In the genomic region with DNA sequence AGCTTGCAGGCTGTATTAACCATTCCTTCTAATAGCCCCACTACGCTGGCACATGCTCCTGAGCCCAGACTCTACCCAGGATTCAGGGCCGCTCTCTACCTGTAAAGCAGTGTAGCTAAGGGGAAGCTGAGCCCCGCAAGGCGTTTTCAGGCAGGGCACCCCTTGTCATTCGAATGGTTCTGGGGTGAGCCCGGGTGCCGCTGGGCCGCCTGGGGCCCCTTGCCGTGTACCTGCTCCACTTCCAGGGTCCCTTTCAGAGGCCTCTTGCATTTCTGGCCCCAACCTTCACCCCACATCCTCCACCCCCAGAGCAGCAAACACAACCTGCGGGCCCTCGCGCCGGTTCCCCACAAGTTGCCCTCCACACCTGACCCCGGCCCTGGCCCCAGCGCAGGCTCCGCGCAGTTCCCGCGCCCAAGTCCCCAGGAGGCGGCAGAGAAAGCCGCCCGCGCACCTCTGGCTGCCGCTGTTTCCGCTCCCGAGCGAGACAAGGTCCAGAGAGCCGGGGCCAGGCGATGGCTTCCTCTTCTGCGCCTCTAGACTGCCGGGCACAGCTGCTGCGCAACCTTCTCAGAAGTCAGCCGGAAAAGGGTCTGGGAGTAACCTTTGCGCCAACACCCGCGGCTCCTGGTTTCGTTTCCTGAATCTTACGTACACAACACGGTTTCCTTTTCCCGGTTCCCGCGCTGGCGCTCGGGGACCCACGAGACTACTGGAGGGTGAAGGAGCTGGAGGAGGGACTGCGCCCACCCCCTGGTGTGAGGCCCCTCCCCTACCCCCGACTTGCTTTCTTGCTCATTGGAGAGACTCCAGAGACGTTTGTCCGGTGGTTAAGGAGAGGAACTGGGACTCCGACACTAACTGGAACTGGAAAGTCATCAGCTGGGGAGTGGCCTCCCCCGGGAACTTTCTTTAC, we compare ENCODE assay signal across 1 cellular context.
TF ChIP-seq lines count a peak whose summit lies in the region.

PLSCR1 (minus strand) TSS at position 595 of the 916 bp plus-strand sequence. CDS start 8,055 bp downstream, outside the sequence.

TF ChIP-seq in K562, 482 proteins besides CTCF, POLR2A, EP300 and RAD21 (continued from another document and continues in another):
- TF ChIP-seq, protein P1, sequence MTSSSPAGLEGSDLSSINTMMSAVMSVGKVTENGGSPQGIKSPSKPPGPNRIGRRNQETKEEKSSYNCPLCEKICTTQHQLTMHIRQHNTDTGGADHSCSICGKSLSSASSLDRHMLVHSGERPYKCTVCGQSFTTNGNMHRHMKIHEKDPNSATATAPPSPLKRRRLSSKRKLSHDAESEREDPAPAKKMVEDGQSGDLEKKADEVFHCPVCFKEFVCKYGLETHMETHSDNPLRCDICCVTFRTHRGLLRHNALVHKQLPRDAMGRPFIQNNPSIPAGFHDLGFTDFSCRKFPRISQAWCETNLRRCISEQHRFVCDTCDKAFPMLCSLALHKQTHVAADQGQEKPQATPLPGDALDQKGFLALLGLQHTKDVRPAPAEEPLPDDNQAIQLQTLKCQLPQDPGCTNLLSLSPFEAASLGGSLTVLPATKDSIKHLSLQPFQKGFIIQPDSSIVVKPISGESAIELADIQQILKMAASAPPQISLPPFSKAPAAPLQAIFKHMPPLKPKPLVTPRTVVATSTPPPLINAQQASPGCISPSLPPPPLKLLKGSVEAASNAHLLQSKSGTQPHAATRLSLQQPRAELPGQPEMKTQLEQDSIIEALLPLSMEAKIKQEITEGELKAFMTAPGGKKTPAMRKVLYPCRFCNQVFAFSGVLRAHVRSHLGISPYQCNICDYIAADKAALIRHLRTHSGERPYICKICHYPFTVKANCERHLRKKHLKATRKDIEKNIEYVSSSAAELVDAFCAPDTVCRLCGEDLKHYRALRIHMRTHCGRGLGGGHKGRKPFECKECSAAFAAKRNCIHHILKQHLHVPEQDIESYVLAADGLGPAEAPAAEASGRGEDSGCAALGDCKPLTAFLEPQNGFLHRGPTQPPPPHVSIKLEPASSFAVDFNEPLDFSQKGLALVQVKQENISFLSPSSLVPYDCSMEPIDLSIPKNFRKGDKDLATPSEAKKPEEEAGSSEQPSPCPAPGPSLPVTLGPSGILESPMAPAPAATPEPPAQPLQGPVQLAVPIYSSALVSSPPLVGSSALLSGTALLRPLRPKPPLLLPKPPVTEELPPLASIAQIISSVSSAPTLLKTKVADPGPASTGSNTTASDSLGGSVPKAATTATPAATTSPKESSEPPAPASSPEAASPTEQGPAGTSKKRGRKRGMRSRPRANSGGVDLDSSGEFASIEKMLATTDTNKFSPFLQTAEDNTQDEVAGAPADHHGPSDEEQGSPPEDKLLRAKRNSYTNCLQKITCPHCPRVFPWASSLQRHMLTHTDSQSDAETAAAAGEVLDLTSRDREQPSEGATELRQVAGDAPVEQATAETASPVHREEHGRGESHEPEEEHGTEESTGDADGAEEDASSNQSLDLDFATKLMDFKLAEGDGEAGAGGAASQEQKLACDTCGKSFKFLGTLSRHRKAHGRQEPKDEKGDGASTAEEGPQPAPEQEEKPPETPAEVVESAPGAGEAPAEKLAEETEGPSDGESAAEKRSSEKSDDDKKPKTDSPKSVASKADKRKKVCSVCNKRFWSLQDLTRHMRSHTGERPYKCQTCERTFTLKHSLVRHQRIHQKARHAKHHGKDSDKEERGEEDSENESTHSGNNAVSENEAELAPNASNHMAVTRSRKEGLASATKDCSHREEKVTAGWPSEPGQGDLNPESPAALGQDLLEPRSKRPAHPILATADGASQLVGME (CRISPR knock-in tag; IDR thresholded peaks at IDR 0.05) = no peak
- TF ChIP-seq, protein P2, sequence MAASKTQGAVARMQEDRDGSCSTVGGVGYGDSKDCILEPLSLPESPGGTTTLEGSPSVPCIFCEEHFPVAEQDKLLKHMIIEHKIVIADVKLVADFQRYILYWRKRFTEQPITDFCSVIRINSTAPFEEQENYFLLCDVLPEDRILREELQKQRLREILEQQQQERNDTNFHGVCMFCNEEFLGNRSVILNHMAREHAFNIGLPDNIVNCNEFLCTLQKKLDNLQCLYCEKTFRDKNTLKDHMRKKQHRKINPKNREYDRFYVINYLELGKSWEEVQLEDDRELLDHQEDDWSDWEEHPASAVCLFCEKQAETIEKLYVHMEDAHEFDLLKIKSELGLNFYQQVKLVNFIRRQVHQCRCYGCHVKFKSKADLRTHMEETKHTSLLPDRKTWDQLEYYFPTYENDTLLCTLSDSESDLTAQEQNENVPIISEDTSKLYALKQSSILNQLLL (CRISPR knock-in tag; IDR thresholded peaks at IDR 0.05; ENCODE audit: borderline replicate concordance) = no peak
- TF ChIP-seq CHD4 (IDR thresholded peaks at IDR 0.05; ENCODE audit: insufficient read depth, insufficient replicate concordance, low read depth, low read length, poor library complexity, severe bottlenecking) (no peak), ZNF12 (CRISPR knock-in tag; IDR thresholded peaks at IDR 0.05) (no peak), MYC (IDR thresholded peaks at IDR 0.05; ENCODE audit: low read depth, low read length) (peak; percentile 63; the same call in 1 of the 2 replicates), MYC (CRISPR knock-in tag; IDR thresholded peaks at IDR 0.05; ENCODE audit: borderline replicate concordance, low read depth) (0 out of 2 replicates have a peak, but pooled peaks have one; percentile 58), GABPB1 (CRISPR knock-in tag; IDR thresholded peaks at IDR 0.05) (peak; percentile 53; the same call in 1 of the 2 replicates), TAL1 (IDR thresholded peaks at IDR 0.05) (no peak), CAMTA2 (CRISPR knock-in tag; conservative IDR thresholded peaks at IDR 0.05) (no peak), ATF2 (CRISPR knock-in tag; IDR thresholded peaks at IDR 0.05) (no peak), TEAD4 (IDR thresholded peaks at IDR 0.05; ENCODE audit: low read length) (no peak), TEAD4 (CRISPR knock-in tag; IDR thresholded peaks at IDR 0.05; ENCODE audit: borderline replicate concordance) (no peak), CSDE1 (IDR thresholded peaks at IDR 0.05) (no peak), ZNF780A (CRISPR knock-in tag; IDR thresholded peaks at IDR 0.05) (no peak), MAX (CRISPR knock-in tag; IDR thresholded peaks at IDR 0.05) (no peak), ATF6 (CRISPR knock-in tag; IDR thresholded peaks at IDR 0.05) (no peak), MITF (IDR thresholded peaks at IDR 0.05) (peak; percentile 57), MYBL2 (IDR thresholded peaks at IDR 0.05; ENCODE audit: low read depth) (no peak), MYBL2 (CRISPR knock-in tag; IDR thresholded peaks at IDR 0.05; ENCODE audit: borderline replicate concordance) (no peak), ZNF253 (CRISPR knock-in tag; conservative IDR thresholded peaks at IDR 0.05) (no peak), MTA1 (IDR thresholded peaks at IDR 0.05; ENCODE audit: borderline replicate concordance) (no peak), SMAD3 (CRISPR knock-in tag; conservative IDR thresholded peaks at IDR 0.05) (no peak), SMARCA5 (IDR thresholded peaks at IDR 0.05) (no peak)
- TF ChIP-seq, protein P3, sequence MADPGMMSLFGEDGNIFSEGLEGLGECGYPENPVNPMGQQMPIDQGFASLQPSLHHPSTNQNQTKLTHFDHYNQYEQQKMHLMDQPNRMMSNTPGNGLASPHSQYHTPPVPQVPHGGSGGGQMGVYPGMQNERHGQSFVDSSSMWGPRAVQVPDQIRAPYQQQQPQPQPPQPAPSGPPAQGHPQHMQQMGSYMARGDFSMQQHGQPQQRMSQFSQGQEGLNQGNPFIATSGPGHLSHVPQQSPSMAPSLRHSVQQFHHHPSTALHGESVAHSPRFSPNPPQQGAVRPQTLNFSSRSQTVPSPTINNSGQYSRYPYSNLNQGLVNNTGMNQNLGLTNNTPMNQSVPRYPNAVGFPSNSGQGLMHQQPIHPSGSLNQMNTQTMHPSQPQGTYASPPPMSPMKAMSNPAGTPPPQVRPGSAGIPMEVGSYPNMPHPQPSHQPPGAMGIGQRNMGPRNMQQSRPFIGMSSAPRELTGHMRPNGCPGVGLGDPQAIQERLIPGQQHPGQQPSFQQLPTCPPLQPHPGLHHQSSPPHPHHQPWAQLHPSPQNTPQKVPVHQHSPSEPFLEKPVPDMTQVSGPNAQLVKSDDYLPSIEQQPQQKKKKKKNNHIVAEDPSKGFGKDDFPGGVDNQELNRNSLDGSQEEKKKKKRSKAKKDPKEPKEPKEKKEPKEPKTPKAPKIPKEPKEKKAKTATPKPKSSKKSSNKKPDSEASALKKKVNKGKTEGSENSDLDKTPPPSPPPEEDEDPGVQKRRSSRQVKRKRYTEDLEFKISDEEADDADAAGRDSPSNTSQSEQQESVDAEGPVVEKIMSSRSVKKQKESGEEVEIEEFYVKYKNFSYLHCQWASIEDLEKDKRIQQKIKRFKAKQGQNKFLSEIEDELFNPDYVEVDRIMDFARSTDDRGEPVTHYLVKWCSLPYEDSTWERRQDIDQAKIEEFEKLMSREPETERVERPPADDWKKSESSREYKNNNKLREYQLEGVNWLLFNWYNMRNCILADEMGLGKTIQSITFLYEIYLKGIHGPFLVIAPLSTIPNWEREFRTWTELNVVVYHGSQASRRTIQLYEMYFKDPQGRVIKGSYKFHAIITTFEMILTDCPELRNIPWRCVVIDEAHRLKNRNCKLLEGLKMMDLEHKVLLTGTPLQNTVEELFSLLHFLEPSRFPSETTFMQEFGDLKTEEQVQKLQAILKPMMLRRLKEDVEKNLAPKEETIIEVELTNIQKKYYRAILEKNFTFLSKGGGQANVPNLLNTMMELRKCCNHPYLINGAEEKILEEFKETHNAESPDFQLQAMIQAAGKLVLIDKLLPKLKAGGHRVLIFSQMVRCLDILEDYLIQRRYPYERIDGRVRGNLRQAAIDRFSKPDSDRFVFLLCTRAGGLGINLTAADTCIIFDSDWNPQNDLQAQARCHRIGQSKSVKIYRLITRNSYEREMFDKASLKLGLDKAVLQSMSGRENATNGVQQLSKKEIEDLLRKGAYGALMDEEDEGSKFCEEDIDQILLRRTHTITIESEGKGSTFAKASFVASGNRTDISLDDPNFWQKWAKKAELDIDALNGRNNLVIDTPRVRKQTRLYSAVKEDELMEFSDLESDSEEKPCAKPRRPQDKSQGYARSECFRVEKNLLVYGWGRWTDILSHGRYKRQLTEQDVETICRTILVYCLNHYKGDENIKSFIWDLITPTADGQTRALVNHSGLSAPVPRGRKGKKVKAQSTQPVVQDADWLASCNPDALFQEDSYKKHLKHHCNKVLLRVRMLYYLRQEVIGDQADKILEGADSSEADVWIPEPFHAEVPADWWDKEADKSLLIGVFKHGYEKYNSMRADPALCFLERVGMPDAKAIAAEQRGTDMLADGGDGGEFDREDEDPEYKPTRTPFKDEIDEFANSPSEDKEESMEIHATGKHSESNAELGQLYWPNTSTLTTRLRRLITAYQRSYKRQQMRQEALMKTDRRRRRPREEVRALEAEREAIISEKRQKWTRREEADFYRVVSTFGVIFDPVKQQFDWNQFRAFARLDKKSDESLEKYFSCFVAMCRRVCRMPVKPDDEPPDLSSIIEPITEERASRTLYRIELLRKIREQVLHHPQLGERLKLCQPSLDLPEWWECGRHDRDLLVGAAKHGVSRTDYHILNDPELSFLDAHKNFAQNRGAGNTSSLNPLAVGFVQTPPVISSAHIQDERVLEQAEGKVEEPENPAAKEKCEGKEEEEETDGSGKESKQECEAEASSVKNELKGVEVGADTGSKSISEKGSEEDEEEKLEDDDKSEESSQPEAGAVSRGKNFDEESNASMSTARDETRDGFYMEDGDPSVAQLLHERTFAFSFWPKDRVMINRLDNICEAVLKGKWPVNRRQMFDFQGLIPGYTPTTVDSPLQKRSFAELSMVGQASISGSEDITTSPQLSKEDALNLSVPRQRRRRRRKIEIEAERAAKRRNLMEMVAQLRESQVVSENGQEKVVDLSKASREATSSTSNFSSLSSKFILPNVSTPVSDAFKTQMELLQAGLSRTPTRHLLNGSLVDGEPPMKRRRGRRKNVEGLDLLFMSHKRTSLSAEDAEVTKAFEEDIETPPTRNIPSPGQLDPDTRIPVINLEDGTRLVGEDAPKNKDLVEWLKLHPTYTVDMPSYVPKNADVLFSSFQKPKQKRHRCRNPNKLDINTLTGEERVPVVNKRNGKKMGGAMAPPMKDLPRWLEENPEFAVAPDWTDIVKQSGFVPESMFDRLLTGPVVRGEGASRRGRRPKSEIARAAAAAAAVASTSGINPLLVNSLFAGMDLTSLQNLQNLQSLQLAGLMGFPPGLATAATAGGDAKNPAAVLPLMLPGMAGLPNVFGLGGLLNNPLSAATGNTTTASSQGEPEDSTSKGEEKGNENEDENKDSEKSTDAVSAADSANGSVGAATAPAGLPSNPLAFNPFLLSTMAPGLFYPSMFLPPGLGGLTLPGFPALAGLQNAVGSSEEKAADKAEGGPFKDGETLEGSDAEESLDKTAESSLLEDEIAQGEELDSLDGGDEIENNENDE (IDR thresholded peaks at IDR 0.05; ENCODE audit: low read depth, low read length) = no peak
